ENCODE assay signal across 8 cellular contexts in the genomic region with DNA sequence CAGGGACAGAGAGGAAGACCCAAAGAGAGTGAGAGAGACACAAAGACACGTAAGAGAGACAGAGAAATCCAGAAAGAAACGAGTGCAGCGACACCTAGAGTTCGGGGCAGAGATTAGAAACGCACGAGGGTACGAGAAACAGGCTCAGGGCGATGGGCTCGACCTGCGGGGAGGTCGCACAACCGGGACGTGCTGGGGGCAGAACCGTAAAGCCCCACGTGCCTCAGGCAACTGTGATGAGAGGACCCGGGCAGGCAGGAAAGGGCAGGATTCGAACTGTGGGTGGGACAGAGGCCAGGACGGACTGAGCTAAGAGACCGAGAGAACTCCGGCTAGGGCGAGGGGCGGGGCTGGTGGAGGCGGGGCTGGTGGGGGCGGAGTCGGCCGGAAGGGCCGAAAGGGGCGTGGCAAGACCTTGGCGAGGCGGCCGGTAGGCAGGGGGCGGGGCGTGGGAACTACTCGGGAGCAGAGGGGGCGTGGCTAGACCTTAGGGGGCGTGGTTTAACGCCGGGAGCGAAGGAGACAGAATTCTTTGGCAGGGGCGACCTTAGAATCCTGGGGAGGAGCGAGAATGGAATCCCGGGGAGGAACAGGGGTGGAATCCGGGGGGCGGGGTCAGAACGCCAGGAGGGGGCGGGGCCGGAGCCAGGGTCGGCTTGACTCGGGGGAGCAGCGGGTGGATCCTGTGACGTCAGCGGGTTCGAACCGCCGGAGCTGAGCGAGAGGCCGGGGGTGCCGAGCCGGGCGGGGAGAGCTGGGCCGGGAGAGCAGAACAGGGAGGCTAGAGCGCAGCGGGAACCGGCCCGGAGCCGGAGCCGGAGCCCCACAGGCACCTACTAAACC. TPM values are rescaled to one million over a fixed set of nuclear protein-coding genes. Genes with fewer than 3 reads are reported as not detected.
DNase-seq lines count a peak whose midpoint lies in the region; ATAC-seq and TF ChIP-seq lines count a peak whose summit lies in the region.

A gene (plus strand): TSS at position 686 of the 843 bp plus-strand sequence. CDS start 229 bp downstream, outside the sequence.

- H3K14ac ChIP-seq in IMR-90 (replicated peaks; ENCODE audit: low read depth, low read length): peak within 1 kb of the TSS; percentile 98

- H4K8ac ChIP-seq in IMR-90 (ENCODE audit: low read depth in 2 of 2, low read length in 2 of 2): peak within 1 kb of the TSS; percentile 80 to 91; a peak in 3 of 4 replicates

- H3K9ac ChIP-seq in IMR-90 (ENCODE audit: low read depth, low read length): peak within 1 kb of the TSS; percentile 100

- peak; percentile 99 for DNase-seq in EH (ENCODE audit: low read depth)
- DNase-seq in IMR-90: peak; percentile 98
- DNase-seq in OCI-M2 (lab: John Stamatoyannopoulos, UW; ENCODE audit: unreplicated experiment): peak; percentile 95
- peak; percentile 64 for DNase-seq in activated T-cell treated with anti-CD3 and anti-CD28 coated beads for 4 hours
- DNase-seq in epithelial cell of esophagus (ENCODE audit: low read depth): peak; percentile 98
- DNase-seq in stimulated activated CD8-positive, alpha-beta memory T cell treated with anti-CD3 and anti-CD28 coated beads, Interleukin-15, amount 100 ng/mL, for 48 hours (ENCODE audit: low read depth in 2 of 2): peak; percentile 75 to 84

- 0 out of 2 replicates have a peak, but pooled peaks cover 4% of the 10 kb centered on the region for H3K9me1 ChIP-seq in IMR-90 (ENCODE audit: insufficient read depth, low read length)

- H4K91ac ChIP-seq in IMR-90 (ENCODE audit: insufficient read depth, low read depth, low read length): peak within 1 kb of the TSS; percentile 86

- H3K27ac ChIP-seq in IMR-90 (ENCODE audit: insufficient read depth, low read length): peak within 1 kb of the TSS; percentile 97

- CTCF ChIA-PET in IMR-90 (lab: Yijun Ruan, JAX): interaction anchor here (0.5 to 1.4 kb wide), 7 partner anchors 11 to 124 kb away, joined by 3 to 6 read pairs (median 3); no protein-coding TSS in a partner anchor

- dilution Hi-C loops in IMR-90 (cut with HindIII; ENCODE audit: low sequenced_read_pairs, unreplicated experiment): no loop called here

- H3K9me3 ChIP-seq in IMR-90 (ENCODE audit: control insufficient read depth, insufficient read depth, low read length) (no peaks in the 10 kb centered on the region), mononuclear cell (ENCODE audit: low read depth, low read length) (no peaks in the 10 kb centered on the region)

- peaks cover 0 to 42% of the 10 kb centered on the region in 2 experiments; a peak in 2 of 4 replicates for H3K79me1 ChIP-seq in IMR-90 (ENCODE audit: low read depth in 1 of 2, low read length in 2 of 2)

- H3K4me1 ChIP-seq in IMR-90 (ENCODE audit: control insufficient read depth, insufficient read depth, low read length) (peaks cover 12% of the 10 kb centered on the region), mononuclear cell (ENCODE audit: insufficient read depth, low read length) (peaks cover 46% of the 10 kb centered on the region)

- no peaks in the 10 kb centered on the region for H3K36me3 ChIP-seq in IMR-90 (ENCODE audit: control insufficient read depth, insufficient read depth, low read length)

- intact Hi-C loops in IMR-90 (cut with micrococcal nuclease): loop anchor here (1.0 to 5.0 kb wide), 4 partner anchors 37 to 274 kb away; a partner anchor contains a TSS

- no peaks in the 10 kb centered on the region for H3K27me3 ChIP-seq in IMR-90 (ENCODE audit: control insufficient read depth, insufficient read depth, low read length)
- peaks cover 3% of the 10 kb centered on the region for H3K27me3 ChIP-seq in mononuclear cell (ENCODE audit: insufficient read depth, low read length)

- peak within 1 kb of the TSS; percentile 81 for H2BK120ac ChIP-seq in IMR-90 (ENCODE audit: low read depth, low read length)

- POLR2A ChIA-PET in IMR-90 (lab: Charles Lee; ENCODE audit: unreplicated experiment): no interaction called here

- H3K4me3 ChIP-seq in IMR-90 (ENCODE audit: insufficient read depth, low read depth, low read length) (peak within 1 kb of the TSS; percentile 97), epithelial cell of esophagus (ENCODE audit: low read length) (peak within 1 kb of the TSS; percentile 95), mononuclear cell (ENCODE audit: low read length) (peak within 1 kb of the TSS; percentile 47)

- TF ChIP-seq POLR2A in IMR-90 (IDR thresholded peaks at IDR 0.05; ENCODE audit: low read depth, low read length): peak; percentile 94

- TF ChIP-seq CTCF in IMR-90 (conservative IDR thresholded peaks at IDR 0.05; ENCODE audit: low read depth, low read length) (peak; percentile 79), epithelial cell of esophagus (IDR thresholded peaks at IDR 0.05; ENCODE audit: insufficient read depth, low read depth, low read length, missing control alignments) (peak; percentile 84)

- H2BK20ac ChIP-seq in IMR-90 (ENCODE audit: low read depth, low read length): peak within 1 kb of the TSS; percentile 52

- H3K23ac ChIP-seq in IMR-90 (ENCODE audit: low read depth, low read length): peak within 1 kb of the TSS; percentile 97

- H3K4ac ChIP-seq in IMR-90 (ENCODE audit: low read depth, low read length): peak within 1 kb of the TSS; percentile 95

- peak; percentile 56 for TF ChIP-seq RAD21 in IMR-90 (IDR thresholded peaks at IDR 0.05; ENCODE audit: low read length)

- in situ Hi-C loops in IMR-90 (cut with MboI; ENCODE audit: low sequenced_read_pairs): no loop called here

- ATAC-seq in IMR-90 (ENCODE audit: low read depth) (peak; percentile 77), HG03565 (IDR thresholded peaks at IDR 0.05; ENCODE audit: unreplicated experiment) (no peak)

- peak within 1 kb of the TSS; percentile 99 for H3K4me2 ChIP-seq in IMR-90 (ENCODE audit: low read depth, low read length)

- BruUV-seq in IMR-90 (replicated peaks; lab: Mats Ljungman, UMichigan): no TSS peak

- H3K18ac ChIP-seq in IMR-90 (ENCODE audit: low read depth, low read length): peak within 1 kb of the TSS; percentile 88

- H2AFZ ChIP-seq in IMR-90 (replicated peaks; ENCODE audit: low read length, poor library complexity): peak within 1 kb of the TSS; percentile 97

- peak within 1 kb of the TSS; percentile 90 for H2BK5ac ChIP-seq in IMR-90 (ENCODE audit: low read depth, low read length, poor library complexity, severe bottlenecking)

- H3K56ac ChIP-seq in IMR-90 (ENCODE audit: extremely low read depth, insufficient read depth, low read length): peak within 1 kb of the TSS; percentile 93

- peak within 1 kb of the TSS; percentile 72 for H4K5ac ChIP-seq in IMR-90 (ENCODE audit: low read depth, low read length)

- H2BK15ac ChIP-seq in IMR-90 (ENCODE audit: low read depth, low read length): peak within 1 kb of the TSS; percentile 64; the same call in 1 of the 3 replicates

- peak within 1 kb of the TSS; percentile 67 for H2AK9ac ChIP-seq in IMR-90 (replicated peaks; ENCODE audit: low read depth, low read length, poor library complexity)

- 1% methylated on average over 28 of the region's 67 CpGs; no CpG with 5 or more reads in 1 of the 2 experiments for WGBS in IMR-90 (ENCODE audit: extremely low coverage in 2 of 2, insufficient read length in 1 of 2), 2 experiments

- H4K20me1 ChIP-seq in IMR-90 (ENCODE audit: insufficient read depth, low read length): peaks cover 36% of the 10 kb centered on the region

- H2AK5ac ChIP-seq in IMR-90 (ENCODE audit: low read depth, low read length): peak within 1 kb of the TSS; percentile 96

TF ChIP-seq in IMR-90, 13 proteins besides CTCF, POLR2A, EP300 and RAD21:
- TF ChIP-seq MAFK (IDR thresholded peaks at IDR 0.05; ENCODE audit: low read depth, low read length) (no peak), CHD1 (IDR thresholded peaks at IDR 0.05; ENCODE audit: low read depth, low read length) (peak; percentile 36), BHLHE40 (IDR thresholded peaks at IDR 0.05; ENCODE audit: low read depth, low read length) (peak; percentile 50; the same call in 1 of the 2 replicates), NFE2L2 (IDR thresholded peaks at IDR 0.05; ENCODE audit: low read depth, low read length) (no peak), FOS (IDR thresholded peaks at IDR 0.05; ENCODE audit: low read depth, low read length) (no peak), MAZ (IDR thresholded peaks at IDR 0.05; ENCODE audit: borderline replicate concordance, low read depth, low read length) (no peak; the same call in 1 of the 2 replicates), RCOR1 (IDR thresholded peaks at IDR 0.05; ENCODE audit: insufficient replicate concordance, low read length) (no peak), MXI1 (IDR thresholded peaks at IDR 0.05; ENCODE audit: borderline replicate concordance, low read depth, low read length) (peak; percentile 70; the same call in 1 of the 2 replicates), CEBPB (IDR thresholded peaks at IDR 0.05; ENCODE audit: low read depth, low read length) (no peak), RFX5 (IDR thresholded peaks at IDR 0.05; ENCODE audit: low read depth, low read length) (no peak), SMC3 (IDR thresholded peaks at IDR 0.05; ENCODE audit: low read depth, low read length) (peak; percentile 43; the same call in 1 of the 2 replicates)
- TF ChIP-seq, protein P1, sequence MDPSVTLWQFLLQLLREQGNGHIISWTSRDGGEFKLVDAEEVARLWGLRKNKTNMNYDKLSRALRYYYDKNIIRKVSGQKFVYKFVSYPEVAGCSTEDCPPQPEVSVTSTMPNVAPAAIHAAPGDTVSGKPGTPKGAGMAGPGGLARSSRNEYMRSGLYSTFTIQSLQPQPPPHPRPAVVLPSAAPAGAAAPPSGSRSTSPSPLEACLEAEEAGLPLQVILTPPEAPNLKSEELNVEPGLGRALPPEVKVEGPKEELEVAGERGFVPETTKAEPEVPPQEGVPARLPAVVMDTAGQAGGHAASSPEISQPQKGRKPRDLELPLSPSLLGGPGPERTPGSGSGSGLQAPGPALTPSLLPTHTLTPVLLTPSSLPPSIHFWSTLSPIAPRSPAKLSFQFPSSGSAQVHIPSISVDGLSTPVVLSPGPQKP (IDR thresholded peaks at IDR 0.05; ENCODE audit: borderline replicate concordance, low read depth, low read length): no peak
- TF ChIP-seq, protein P2, sequence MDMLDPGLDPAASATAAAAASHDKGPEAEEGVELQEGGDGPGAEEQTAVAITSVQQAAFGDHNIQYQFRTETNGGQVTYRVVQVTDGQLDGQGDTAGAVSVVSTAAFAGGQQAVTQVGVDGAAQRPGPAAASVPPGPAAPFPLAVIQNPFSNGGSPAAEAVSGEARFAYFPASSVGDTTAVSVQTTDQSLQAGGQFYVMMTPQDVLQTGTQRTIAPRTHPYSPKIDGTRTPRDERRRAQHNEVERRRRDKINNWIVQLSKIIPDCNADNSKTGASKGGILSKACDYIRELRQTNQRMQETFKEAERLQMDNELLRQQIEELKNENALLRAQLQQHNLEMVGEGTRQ (IDR thresholded peaks at IDR 0.05; ENCODE audit: low read depth, low read length): peak; percentile 68

RNA-seq across cellular contexts. Expression of the gene that starts here (rescaled TPM):
- 77.8 and 78.0 TPM in 2 replicates for total RNA-seq in IMR-90 (2012; rRNA removed)
- polyA plus RNA-seq in IMR-90 (2012; rRNA removed): 169 and 170 TPM in 2 replicates
- polyA plus RNA-seq in IMR-90 (2012; cell fraction: cytosol; rRNA removed): 191 and 192 TPM in 2 replicates
- polyA plus RNA-seq in IMR-90 (2012; cell fraction: nucleus; rRNA removed; ENCODE audit: low replicate concordance): 109 and 133 TPM in 2 replicates
- total RNA-seq in mononuclear cell: 22.1 TPM

Comparison
In these comparisons a context has a peak if more than half of its experiments do, and no peak if none do; other contexts are left out.
1. H3K4me3 ChIP-seq: peak in every context shown above with its lines; median percentile 97 in IMR-90; 95 in epithelial cell of esophagus; 47 in mononuclear cell.